In the genomic region with DNA sequence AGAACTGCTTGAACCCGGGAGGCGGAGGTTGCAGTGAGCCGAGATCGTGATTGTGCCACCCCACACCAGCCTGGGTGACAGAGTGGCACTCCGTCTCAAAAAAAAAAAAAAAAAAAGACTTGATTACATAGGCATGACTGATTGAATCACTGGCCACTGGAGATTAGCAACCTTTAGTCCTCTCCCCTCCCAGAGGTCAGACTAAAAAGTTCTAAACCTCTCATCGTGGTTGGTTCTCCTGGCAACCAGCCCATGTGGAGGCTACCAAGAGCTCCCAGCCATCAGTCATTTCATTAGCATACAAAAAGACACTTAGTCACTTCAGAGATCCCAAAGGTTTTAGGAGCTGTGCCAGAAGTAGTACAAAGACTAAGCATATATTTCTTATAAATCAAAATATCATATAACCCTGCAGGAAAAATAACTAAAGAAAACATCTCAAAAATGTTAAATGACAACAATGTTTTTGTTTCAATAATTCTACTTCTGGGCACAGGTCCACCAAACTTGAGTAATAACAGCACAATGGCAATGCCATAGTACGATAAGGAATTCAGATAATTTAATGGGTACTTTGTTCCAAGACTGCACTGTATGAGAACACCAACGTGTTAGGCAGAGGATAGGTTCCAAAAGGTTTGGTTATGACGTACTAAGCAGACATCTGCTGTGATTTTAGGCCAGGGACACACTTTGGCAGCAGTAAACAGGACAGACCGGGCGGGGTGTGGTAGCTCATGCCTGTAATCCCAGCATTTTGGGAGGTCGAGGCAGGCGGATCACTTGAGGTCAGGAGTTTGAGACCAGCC, we compare ENCODE assay signal across 9 cellular contexts. TPM values are rescaled to one million over a fixed set of nuclear protein-coding genes. Genes with fewer than 3 reads are reported as not detected.
A peak's percentile ranks its signal among the peaks of the same experiment; 100 is the strongest.
DNase-seq lines count a peak whose midpoint lies in the region; ATAC-seq, FAIRE-seq and TF ChIP-seq lines count a peak whose summit lies in the region.
"Had no signal": no experiment of that assay in that cellular context is flagged by ENCODE, and none has a peak within 500 bp of the region (broad histone marks: within the 10 kb centered on the region; RNA-seq: fewer than 3 reads in every experiment).

No MANE protein-coding gene starts in this region.

- DNase-seq in CD14-positive monocyte (ENCODE audit: low spot score) (peak; percentile 94), HTR-8/SVneo (ENCODE audit: insufficient read length, low spot score) (peak; percentile 63), adipocyte (ENCODE audit: low read depth) (peak; percentile 96), kidney epithelial cell (ENCODE audit: low read depth) (peak; percentile 57), aorta (peak; percentile 82 to 85), cortex of kidney (lab: John Stamatoyannopoulos, UW) (no peak), T-helper 1 cell (no peak), GM20000 (ENCODE audit: low spot score) (no peak)

- H3K27ac ChIP-seq in aorta (ENCODE audit: low read depth in 1 of 2, low read length in 2 of 2), result peak overlapping the region in 1 of 2 donors; percentile 64

- peak overlapping the region; percentile 82 to 96 (median 93) for H3K27ac Mint-ChIP-seq in CD14-positive monocyte

- no peaks in the 10 kb centered on the region for H3K36me3 ChIP-seq in adipocyte (ENCODE audit: control insufficient read depth, insufficient read depth, low read length, severe bottlenecking)
- no peaks in the 10 kb centered on the region for H3K36me3 ChIP-seq in kidney epithelial cell (ENCODE audit: control insufficient read depth, insufficient read depth, low read length)
- no peaks in the 10 kb centered on the region for H3K36me3 ChIP-seq in aorta (ENCODE audit: control insufficient read depth in 1 of 2, insufficient read depth in 2 of 2, low read length in 1 of 2)

- TF ChIP-seq CTCF in CD14-positive monocyte (IDR thresholded peaks at IDR 0.05), result no peak
- TF ChIP-seq CTCF in kidney epithelial cell (IDR thresholded peaks at IDR 0.05; ENCODE audit: insufficient read depth, low read length, poor library complexity, severe bottlenecking), result no peak
- TF ChIP-seq CTCF in GM20000 (IDR thresholded peaks at IDR 0.05; ENCODE audit: extremely low read depth, missing control alignments), result no peak

- peaks cover 81% of the 10 kb centered on the region for H3K4me1 Mint-ChIP-seq in CD14-positive monocyte

- no peak overlapping the region for H3K4me3 ChIP-seq in adipocyte (ENCODE audit: low read length)
- no peak overlapping the region for H3K4me3 ChIP-seq in kidney epithelial cell (ENCODE audit: low read depth, low read length)
- no peak overlapping the region for H3K4me3 ChIP-seq in aorta (ENCODE audit: low read length in 2 of 2)

- no peaks in the 10 kb centered on the region for H3K27me3 Mint-ChIP-seq in CD14-positive monocyte (ENCODE audit: low read depth in 3 of 3)

- intact Hi-C loops in CD14-positive monocyte (cut with micrococcal nuclease) (no loop called here), aorta (cut with DNase I) (no loop called here)

- WGBS in aorta, 2 donors, result 6 to 13% methylated on average over 13 of the region's 13 CpGs

- no peaks in the 10 kb centered on the region for H3K9me3 ChIP-seq in adipocyte (ENCODE audit: control insufficient read depth, low read length)
- no peaks in the 10 kb centered on the region for H3K9me3 ChIP-seq in aorta (ENCODE audit: control insufficient read depth, low read length)

- peaks cover 0 to 2% (median 0%) of the 10 kb centered on the region in 7 donors for H3K9me3 Mint-ChIP-seq in CD14-positive monocyte

- H3K4me1 ChIP-seq in adipocyte (ENCODE audit: control insufficient read depth, insufficient read depth, low read length) (peaks cover 41% of the 10 kb centered on the region), aorta (ENCODE audit: control insufficient read depth in 1 of 2, insufficient read depth in 2 of 2, low read length in 2 of 2) (no peaks in the 10 kb centered on the region)

- H3K27me3 ChIP-seq in adipocyte (replicated peaks; ENCODE audit: control insufficient read depth, insufficient read depth, low read length) (no peaks in the 10 kb centered on the region), kidney epithelial cell (ENCODE audit: control insufficient read depth, insufficient read depth, low read length) (no peaks in the 10 kb centered on the region), aorta (ENCODE audit: control insufficient read depth in 1 of 2, insufficient read depth in 2 of 2, low read length in 1 of 2) (no peaks in the 10 kb centered on the region)

- H3K9ac ChIP-seq in adipocyte (ENCODE audit: low read length), result no peak overlapping the region

- no peak for FAIRE-seq in HTR-8/SVneo (lab: Jason Lieb, UNC)

- ATAC-seq in aorta (ENCODE audit: low FRiP score), result peak; percentile 76

- peaks cover 5 to 14% of the 10 kb centered on the region in 2 donors for H3K36me3 Mint-ChIP-seq in CD14-positive monocyte

- peak overlapping the region in 1 of 2 donors; percentile 30 for H3K4me3 Mint-ChIP-seq in CD14-positive monocyte

RNA-seq across cellular contexts. Expression of gene USP48, which starts 18.1 kb away (rescaled TPM):
- polyA plus RNA-seq in CD14-positive monocyte, result 10 to 100 TPM; 26.5 to 40.2 TPM
- 26.1 TPM in 2 replicates for total RNA-seq in kidney epithelial cell
- total RNA-seq in aorta, result 10 to 100 TPM; 52.4 to 90.1 TPM
- polyA plus RNA-seq in aorta, result 10 to 100 TPM; 16.2 to 34.1 TPM

RNA-seq across cellular contexts. Expression of gene LDLRAD2, which starts 47.2 kb away (rescaled TPM):
- polyA plus RNA-seq in CD14-positive monocyte (not detected), aorta (1 to 10 TPM; 1.8 to 9.0 TPM)
- total RNA-seq in kidney epithelial cell (not detected in 2 replicates), aorta (under 1 TPM; 0.15 to 0.42 TPM)
- total RNA-seq: temporal lobe had no signal

Comparison
In these comparisons a context has a peak if more than half of its experiments do, and no peak if none do; other contexts are left out.
1. DNase-seq: peak in CD14-positive monocyte (single experiment), HTR-8/SVneo (single experiment), adipocyte (single experiment), kidney epithelial cell (single experiment) and aorta (2 of 2); none in cortex of kidney (single experiment), T-helper 1 cell (0 of 5) and GM20000 (single experiment).